In genomic region chr5:102959055-102959454, GRCh38 we compare ENCODE assay signal across 9 cellular contexts.
A peak's percentile ranks its signal among the peaks of the same experiment; 100 is the strongest.
DNase-seq lines count a peak whose midpoint lies in the region; ATAC-seq, FAIRE-seq and TF ChIP-seq lines count a peak whose summit lies in the region.
"Had no signal": no experiment of that assay in that cellular context is flagged by ENCODE, and none has a peak within 500 bp of the region (broad histone marks: within the 10 kb centered on the region; RNA-seq: fewer than 3 reads in every experiment).

No MANE protein-coding gene starts in this region.

- no peak for FAIRE-seq in D721Med (lab: Jason Lieb, UNC)

- TF ChIP-seq CTCF in chondrocyte (IDR thresholded peaks at IDR 0.05), result no peak
- no peak for TF ChIP-seq CTCF in osteoblast (IDR thresholded peaks at IDR 0.05; ENCODE audit: extremely low read depth, low read depth, low read length)
- TF ChIP-seq CTCF in D721Med (IDR thresholded peaks at IDR 0.05; ENCODE audit: insufficient read depth, missing control alignments), result no peak

- no peaks in the 10 kb centered on the region for H4K20me1 ChIP-seq in osteoblast (ENCODE audit: insufficient read depth, low read length)

- no peak overlapping the region for H2AFZ ChIP-seq in osteoblast (ENCODE audit: low read length)

- no peaks in the 10 kb centered on the region for H3K27me3 Mint-ChIP-seq in chondrocyte (ENCODE audit: low read depth)
- H3K27me3 Mint-ChIP-seq in activated CD4-positive, alpha-beta T cell treated with anti-CD3 and anti-CD28 coated beads, Interleukin-2, amount 10 ng/mL, durations not matched to agents 24 days and 14 days, result no peaks in the 10 kb centered on the region

- no peaks in the 10 kb centered on the region for H3K9me3 Mint-ChIP-seq in chondrocyte (ENCODE audit: low read depth)
- H3K9me3 Mint-ChIP-seq in activated CD4-positive, alpha-beta T cell treated with anti-CD3 and anti-CD28 coated beads, Interleukin-2, amount 10 ng/mL, durations not matched to agents 24 days and 14 days, result no peaks in the 10 kb centered on the region

- H3K27ac Mint-ChIP-seq in chondrocyte (ENCODE audit: unreplicated experiment), result peak overlapping the region; percentile 93
- no peak overlapping the region for H3K27ac Mint-ChIP-seq in activated CD4-positive, alpha-beta T cell treated with anti-CD3 and anti-CD28 coated beads, Interleukin-2, amount 10 ng/mL, durations not matched to agents 24 days and 14 days

- peaks cover 5% of the 10 kb centered on the region for H3K36me3 ChIP-seq in osteoblast (ENCODE audit: insufficient read depth, low read length)

- H3K4me3 Mint-ChIP-seq in chondrocyte (ENCODE audit: unreplicated experiment), result no peak overlapping the region
- H3K4me3 Mint-ChIP-seq in activated CD4-positive, alpha-beta T cell treated with anti-CD3 and anti-CD28 coated beads, Interleukin-2, amount 10 ng/mL, durations not matched to agents 24 days and 14 days, result no peak overlapping the region

- no peaks in the 10 kb centered on the region for H3K9me3 ChIP-seq in osteoblast (ENCODE audit: low read depth, low read length)

- no peak overlapping the region for H3K4me3 ChIP-seq in osteoblast (ENCODE audit: insufficient read depth, low read length)

- DNase-seq in HS-5 (ENCODE audit: low read depth) (peak; percentile 87), chondrocyte (ENCODE audit: low spot score) (no peak), osteoblast (ENCODE audit: insufficient read length, low spot score, missing footprints) (peak; percentile 73), mesenteric fat pad (ENCODE audit: low spot score) (no peak), D721Med (ENCODE audit: insufficient read length, low spot score) (no peak)
- DNase-seq in activated CD4-positive, alpha-beta T cell treated with anti-CD3 and anti-CD28 coated beads, Interleukin-2, amount 10 ng/mL, durations not matched to agents 24 days and 14 days, result no peak
- DNase-seq in NK-92 treated with Interleukin-12 subunit alpha and Interleukin-12 subunit beta, amount 100 ng/mL, for 24 hours (lab: John Stamatoyannopoulos, UW), result no peak
- DNase-seq: activated CD4-positive, alpha-beta T cell treated with anti-CD3 and anti-CD28 coated beads for 4 hours had no signal

- peak overlapping the region; percentile 98 for H3K27ac ChIP-seq in osteoblast (ENCODE audit: low read depth, low read length)

- intact Hi-C loops in activated CD4-positive, alpha-beta T cell treated with anti-CD3 and anti-CD28 coated beads, Interleukin-2, amount 10 ng/mL, durations not matched to agents 24 days and 14 days (cut with micrococcal nuclease), result no loop called here

- H3K36me3 Mint-ChIP-seq in chondrocyte (ENCODE audit: low read depth), result peaks cover 3% of the 10 kb centered on the region
- peaks cover 15% of the 10 kb centered on the region for H3K36me3 Mint-ChIP-seq in activated CD4-positive, alpha-beta T cell treated with anti-CD3 and anti-CD28 coated beads, Interleukin-2, amount 10 ng/mL, durations not matched to agents 24 days and 14 days (ENCODE audit: low read depth)

- H3K4me1 ChIP-seq in osteoblast (ENCODE audit: insufficient read depth, low read length), result peaks cover 15% of the 10 kb centered on the region

- H3K4me2 ChIP-seq in osteoblast (ENCODE audit: insufficient read depth, low read length), result peak overlapping the region; percentile 42

- H3K4me1 Mint-ChIP-seq in chondrocyte (ENCODE audit: low read depth), result peaks cover 36% of the 10 kb centered on the region
- peaks cover 5% of the 10 kb centered on the region for H3K4me1 Mint-ChIP-seq in activated CD4-positive, alpha-beta T cell treated with anti-CD3 and anti-CD28 coated beads, Interleukin-2, amount 10 ng/mL, durations not matched to agents 24 days and 14 days

- no peaks in the 10 kb centered on the region for H3K79me2 ChIP-seq in osteoblast (ENCODE audit: insufficient read depth, low read length)

- H3K27me3 ChIP-seq in osteoblast (ENCODE audit: insufficient read depth, low read length), result no peaks in the 10 kb centered on the region

- ATAC-seq in GM18870 (IDR thresholded peaks at IDR 0.05; ENCODE audit: unreplicated experiment), result peak; percentile 86

Comparison
In these comparisons a context has a peak if more than half of its experiments do, and no peak if none do; other contexts are left out.
1. DNase-seq: peak in HS-5 (single experiment) and osteoblast (single experiment); none in chondrocyte (single experiment), activated CD4-positive, alpha-beta T cell treated with anti-CD3 and anti-CD28 coated beads, Interleukin-2, amount 10 ng/mL, durations not matched to agents 24 days and 14 days (single experiment), mesenteric fat pad (single experiment), D721Med (single experiment) and NK-92 treated with Interleukin-12 subunit alpha and Interleukin-12 subunit beta, amount 100 ng/mL, for 24 hours (single experiment).